ENCODE assay signal across 8 cellular contexts in the genomic region with DNA sequence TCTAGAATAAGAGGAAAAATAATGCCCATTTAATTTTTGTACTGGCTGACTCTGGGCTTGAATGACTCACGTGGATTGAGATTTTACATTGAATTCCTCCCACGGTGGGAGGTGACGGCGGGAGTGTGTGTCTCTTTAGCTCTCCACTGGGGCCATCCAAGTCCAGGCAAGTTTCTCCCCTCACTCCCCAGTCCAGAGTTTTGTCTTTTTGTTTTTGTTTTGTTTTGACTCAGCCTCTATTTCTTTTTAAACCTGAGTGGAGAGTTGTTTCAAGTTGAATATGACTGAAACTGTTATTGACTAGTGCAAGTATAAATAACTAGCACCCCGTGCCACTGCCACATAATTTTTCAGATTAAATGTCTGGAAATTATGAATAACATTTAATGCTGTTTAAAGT. TPM values are rescaled to one million over a fixed set of nuclear protein-coding genes. Genes with fewer than 3 reads are reported as not detected.
DNase-seq lines count a peak whose midpoint lies in the region; ATAC-seq and TF ChIP-seq lines count a peak whose summit lies in the region.

No MANE protein-coding gene starts in this region.

- H3K27me3 ChIP-seq in AG04450 (ENCODE audit: control insufficient read depth, insufficient read depth, low read length) (no peaks in the 10 kb centered on the region), IMR-90 (ENCODE audit: control insufficient read depth, insufficient read depth, low read length) (no peaks in the 10 kb centered on the region)
- H3K27me3 ChIP-seq in effector memory CD4-positive, alpha-beta T cell (replicated peaks; ENCODE audit: control insufficient read depth, insufficient read depth, low read length, poor library complexity, severe bottlenecking) = no peaks in the 10 kb centered on the region

- no peak overlapping the region for H3K23ac ChIP-seq in IMR-90 (ENCODE audit: low read depth, low read length)

- no peak overlapping the region for H3K4me3 ChIP-seq in AG04450 (ENCODE audit: low read depth, low read length)
- H3K4me3 ChIP-seq in IMR-90 (ENCODE audit: insufficient read depth, low read depth, low read length) = no peak overlapping the region
- H3K4me3 ChIP-seq in effector memory CD4-positive, alpha-beta T cell (ENCODE audit: insufficient read depth, low read depth, low read length, poor library complexity, severe bottlenecking) = no peak overlapping the region

- in situ Hi-C loops in IMR-90 (cut with MboI; ENCODE audit: low sequenced_read_pairs) = no loop called here

- H2BK5ac ChIP-seq in IMR-90 (ENCODE audit: low read depth, low read length, poor library complexity, severe bottlenecking) = peak overlapping the region; percentile 89

- no peak overlapping the region; the same call in 1 of the 2 replicates for H3K56ac ChIP-seq in IMR-90 (ENCODE audit: extremely low read depth, insufficient read depth, low read length)

- H2AK5ac ChIP-seq in IMR-90 (ENCODE audit: low read depth, low read length) = no peak overlapping the region

- peak overlapping the region; percentile 11 for H3K27ac ChIP-seq in AG04450 (ENCODE audit: low read depth, low read length)
- H3K27ac ChIP-seq in IMR-90 (ENCODE audit: insufficient read depth, low read length) = peak overlapping the region; percentile 34; the same call in 1 of the 2 replicates
- peak overlapping the region; percentile 51 for H3K27ac ChIP-seq in effector memory CD4-positive, alpha-beta T cell (ENCODE audit: insufficient read depth, low read length, poor library complexity, severe bottlenecking)

- H4K8ac ChIP-seq in IMR-90 (ENCODE audit: low read depth in 2 of 2, low read length in 2 of 2) = peak overlapping the region; percentile 46 to 93; a peak in 1 of 4 replicates

- ATAC-seq in GM19351 (IDR thresholded peaks at IDR 0.05; ENCODE audit: unreplicated experiment) (peak; percentile 87), IMR-90 (ENCODE audit: low read depth) (peak; percentile 35; the same call in 1 of the 2 replicates), left lobe of liver (no peak)

- TF ChIP-seq RAD21 in IMR-90 (IDR thresholded peaks at IDR 0.05; ENCODE audit: low read length) = no peak

- dilution Hi-C loops in IMR-90 (cut with HindIII; ENCODE audit: low sequenced_read_pairs, unreplicated experiment) = no loop called here

- H4K91ac ChIP-seq in IMR-90 (ENCODE audit: insufficient read depth, low read depth, low read length) = no peak overlapping the region

- H2BK20ac ChIP-seq in IMR-90 (ENCODE audit: low read depth, low read length) = 0 out of 2 replicates have a peak overlapping the region, but pooled peaks have one; percentile 3

- POLR2A ChIA-PET in AG04450 (lab: Yijun Ruan, JAX) = no interaction called here
- POLR2A ChIA-PET in IMR-90 (lab: Charles Lee; ENCODE audit: unreplicated experiment) = no interaction called here

- H4K5ac ChIP-seq in IMR-90 (ENCODE audit: low read depth, low read length) = no peak overlapping the region

- H3K79me1 ChIP-seq in IMR-90 (ENCODE audit: low read depth in 1 of 2, low read length in 2 of 2) = peaks cover 6 to 24% of the 10 kb centered on the region in 2 experiments

- no peak for TF ChIP-seq CTCF in AG04450 (IDR thresholded peaks at IDR 0.05; ENCODE audit: low read depth, low read length)
- no peak for TF ChIP-seq CTCF in IMR-90 (conservative IDR thresholded peaks at IDR 0.05; ENCODE audit: low read depth, low read length)

- peaks cover 7% of the 10 kb centered on the region; the same call in 1 of the 2 replicates for H3K9me1 ChIP-seq in IMR-90 (ENCODE audit: insufficient read depth, low read length)

- peak overlapping the region; percentile 83 for H3K4me2 ChIP-seq in IMR-90 (ENCODE audit: low read depth, low read length)

- no peak overlapping the region for H2AK9ac ChIP-seq in IMR-90 (replicated peaks; ENCODE audit: low read depth, low read length, poor library complexity)

- H4K20me1 ChIP-seq in IMR-90 (ENCODE audit: insufficient read depth, low read length) = no peaks in the 10 kb centered on the region

- H3K4ac ChIP-seq in IMR-90 (ENCODE audit: low read depth, low read length) = 0 out of 2 replicates have a peak overlapping the region, but pooled peaks have one; percentile 93

- H3K9ac ChIP-seq in IMR-90 (ENCODE audit: low read depth, low read length) = no peak overlapping the region

- no TSS peak for BruUV-seq in IMR-90 (replicated peaks; lab: Mats Ljungman, UMichigan)

- intact Hi-C loops in IMR-90 (cut with micrococcal nuclease) = loop anchor here (5.0 kb wide), 1 partner anchor 40 kb away; no protein-coding TSS in a partner anchor

- no peak overlapping the region for H2AFZ ChIP-seq in IMR-90 (replicated peaks; ENCODE audit: low read length, poor library complexity)

- WGBS in IMR-90 (ENCODE audit: extremely low coverage in 2 of 2, insufficient read length in 1 of 2), 2 experiments = no CpG with 5 or more reads among the region's 5 CpGs

- no peak overlapping the region for H2BK15ac ChIP-seq in IMR-90 (ENCODE audit: low read depth, low read length)

- DNase-seq in AG04450 (ENCODE audit: low read depth, low spot score) (no peak), IMR-90 (peak; percentile 66), left lobe of liver (ENCODE audit: low spot score) (no peak), SHP77 treated with DMSO at 0.1 percent for 48 hours (lab: John Stamatoyannopoulos, UW) (no peak), AML-193 (lab: John Stamatoyannopoulos, UW) (no peak), A172 (ENCODE audit: low spot score) (no peak)
- no peak for DNase-seq in effector memory CD4-positive, alpha-beta T cell

- CTCF ChIA-PET in AG04450 (lab: Charles Lee) (no interaction called here), IMR-90 (lab: Yijun Ruan, JAX) (no interaction called here)

- H3K36me3 ChIP-seq in IMR-90 (ENCODE audit: control insufficient read depth, insufficient read depth, low read length) = no peaks in the 10 kb centered on the region
- no peaks in the 10 kb centered on the region for H3K36me3 ChIP-seq in effector memory CD4-positive, alpha-beta T cell (ENCODE audit: control insufficient read depth, insufficient read depth, low read length)

- H3K9me3 ChIP-seq in AG04450 (ENCODE audit: control insufficient read depth, insufficient read depth, low read length) = no peaks in the 10 kb centered on the region
- no peaks in the 10 kb centered on the region for H3K9me3 ChIP-seq in IMR-90 (ENCODE audit: control insufficient read depth, insufficient read depth, low read length)
- H3K9me3 ChIP-seq in effector memory CD4-positive, alpha-beta T cell (ENCODE audit: control insufficient read depth, low read length) = no peaks in the 10 kb centered on the region

- no peak overlapping the region; the same call in 1 of the 2 replicates for H3K14ac ChIP-seq in IMR-90 (replicated peaks; ENCODE audit: low read depth, low read length)

- no peak for TF ChIP-seq POLR2A in IMR-90 (IDR thresholded peaks at IDR 0.05; ENCODE audit: low read depth, low read length)

- H3K18ac ChIP-seq in IMR-90 (ENCODE audit: low read depth, low read length) = peak overlapping the region; percentile 27; the same call in 1 of the 2 replicates

- peaks cover 12% of the 10 kb centered on the region for H3K4me1 ChIP-seq in IMR-90 (ENCODE audit: control insufficient read depth, insufficient read depth, low read length)
- H3K4me1 ChIP-seq in effector memory CD4-positive, alpha-beta T cell (ENCODE audit: control insufficient read depth, insufficient read depth, low read length, poor library complexity, severe bottlenecking) = no peaks in the 10 kb centered on the region

- peak overlapping the region; percentile 95; the same call in 1 of the 2 replicates for H2BK120ac ChIP-seq in IMR-90 (ENCODE audit: low read depth, low read length)

TF ChIP-seq in IMR-90, 13 proteins besides CTCF, POLR2A, EP300 and RAD21:
- TF ChIP-seq RFX5 (IDR thresholded peaks at IDR 0.05; ENCODE audit: low read depth, low read length) (no peak), NFE2L2 (IDR thresholded peaks at IDR 0.05; ENCODE audit: low read depth, low read length) (no peak)
- TF ChIP-seq, protein P1, sequence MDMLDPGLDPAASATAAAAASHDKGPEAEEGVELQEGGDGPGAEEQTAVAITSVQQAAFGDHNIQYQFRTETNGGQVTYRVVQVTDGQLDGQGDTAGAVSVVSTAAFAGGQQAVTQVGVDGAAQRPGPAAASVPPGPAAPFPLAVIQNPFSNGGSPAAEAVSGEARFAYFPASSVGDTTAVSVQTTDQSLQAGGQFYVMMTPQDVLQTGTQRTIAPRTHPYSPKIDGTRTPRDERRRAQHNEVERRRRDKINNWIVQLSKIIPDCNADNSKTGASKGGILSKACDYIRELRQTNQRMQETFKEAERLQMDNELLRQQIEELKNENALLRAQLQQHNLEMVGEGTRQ (IDR thresholded peaks at IDR 0.05; ENCODE audit: low read depth, low read length) = no peak
TF ChIP-seq in IMR-90: peak in this region for 0.

RNA-seq across cellular contexts. Expression of a gene that starts 13.6 kb away (rescaled TPM):
- polyA plus RNA-seq in AG04450 (2011; rRNA removed) (2.1 and 2.3 TPM in 2 replicates), IMR-90 (2012; rRNA removed) (4.8 and 5.5 TPM in 2 replicates)
- polyA minus RNA-seq in AG04450 (2011; rRNA and poly(A)+ RNA removed) = 0.97 and 1.3 TPM in 2 replicates
- total RNA-seq in IMR-90 (2012; rRNA removed) (2.9 and 3.3 TPM in 2 replicates), left lobe of liver (6.6 TPM)
- 6.2 and 11.9 TPM in 2 replicates for polyA plus RNA-seq in IMR-90 (2012; cell fraction: cytosol; rRNA removed)
- 1.9 and 6.5 TPM in 2 replicates for polyA plus RNA-seq in IMR-90 (2012; cell fraction: nucleus; rRNA removed; ENCODE audit: low replicate concordance)
- total RNA-seq in A172 (2014; rRNA removed; shearing (Covaris generic)) = 3.0 and 6.4 TPM in 2 replicates

RNA-seq across cellular contexts. Expression of a gene that starts 41.9 kb away (rescaled TPM):
- polyA plus RNA-seq in AG04450 (2011; rRNA removed) (4.0 and 4.1 TPM in 2 replicates), IMR-90 (2012; rRNA removed) (1.7 and 2.2 TPM in 2 replicates)
- polyA minus RNA-seq in AG04450 (2011; rRNA and poly(A)+ RNA removed) = 12.9 and 14.0 TPM in 2 replicates
- total RNA-seq in IMR-90 (2012; rRNA removed) (6.4 and 13.4 TPM in 2 replicates), left lobe of liver (1.8 TPM)
- 1.4 and 2.2 TPM in 2 replicates for polyA plus RNA-seq in IMR-90 (2012; cell fraction: cytosol; rRNA removed)
- 5.1 and 8.3 TPM in 2 replicates for polyA plus RNA-seq in IMR-90 (2012; cell fraction: nucleus; rRNA removed; ENCODE audit: low replicate concordance)
- 2.0 and 4.9 TPM in 2 replicates for total RNA-seq in A172 (2014; rRNA removed; shearing (Covaris generic))
